ENCODE assay signal across 12 cellular contexts in genomic region chr17:41655611-41656111, GRCh38. TPM values are rescaled to one million over a fixed set of nuclear protein-coding genes. Genes with fewer than 3 reads are reported as not detected.
DNase-seq lines count a peak whose midpoint lies in the region; ATAC-seq, FAIRE-seq and TF ChIP-seq lines count a peak whose summit lies in the region.
"Had no signal": no experiment of that assay in that cellular context is flagged by ENCODE, and none has a peak within 500 bp of the region (broad histone marks: within the 10 kb centered on the region; RNA-seq: fewer than 3 reads in every experiment).

No MANE protein-coding gene starts in this region.

- H3K4me3 ChIP-seq in kidney (ENCODE audit: low read length in 2 of 2) (no peak overlapping the region), upper lobe of right lung (no peak overlapping the region)

- H3K27ac ChIP-seq in kidney (ENCODE audit: low read depth in 2 of 2, low read length in 2 of 2) (peak overlapping the region; percentile 94), upper lobe of right lung (peak overlapping the region; percentile 86)
- H3K27ac ChIP-seq: 22Rv1, neutrophil had no signal

- H3K36me3 ChIP-seq in kidney (ENCODE audit: control insufficient read depth in 1 of 2, insufficient read depth in 2 of 2, low read length in 2 of 2) (no peaks in the 10 kb centered on the region), upper lobe of right lung (no peaks in the 10 kb centered on the region)
- H3K36me3 ChIP-seq: neutrophil had no signal

- H3K9ac ChIP-seq in kidney (ENCODE audit: low read length in 2 of 2), result peak overlapping the region; percentile 29 to 71

- ATAC-seq in upper lobe of right lung (peak; percentile 65), GM18867 (IDR thresholded peaks at IDR 0.05; ENCODE audit: unreplicated experiment) (no peak)

- H3K9me3 ChIP-seq in kidney (ENCODE audit: control insufficient read depth in 1 of 2, low read length in 2 of 2) (no peaks in the 10 kb centered on the region), upper lobe of right lung (no peaks in the 10 kb centered on the region)
- H3K9me3 ChIP-seq: neutrophil had no signal

- peak; percentile 25 for DNase-seq in NCI-H2107 (lab: John Stamatoyannopoulos, UW)
- no peak for DNase-seq in NCI-H2107 treated with DMSO at 0.1 percent for 48 hours (lab: John Stamatoyannopoulos, UW; ENCODE audit: unreplicated experiment)
- peak; percentile 97 for DNase-seq in kidney
- DNase-seq in upper lobe of right lung, result peak; percentile 92
- DNase-seq in NCI-H2196 treated with DMSO at 0.1 percent for 48 hours (lab: John Stamatoyannopoulos, UW; ENCODE audit: unreplicated experiment), result no peak
- DNase-seq: activated naive CD4-positive, alpha-beta T cell treated with Interleukin-2 at 50 U/mL for 16 hours; HFFc6 had no signal

- no peak for FAIRE-seq in kidney (lab: Jason Lieb, UNC)
- FAIRE-seq: endothelial cell of umbilical vein had no signal

- TF ChIP-seq CTCF in kidney (IDR thresholded peaks at IDR 0.05; ENCODE audit: borderline replicate concordance, extremely low read depth, insufficient read depth), result no peak
- no peak for TF ChIP-seq CTCF in upper lobe of right lung (IDR thresholded peaks at IDR 0.05)

- no peaks in the 10 kb centered on the region for H3K27me3 ChIP-seq in upper lobe of right lung

- intact Hi-C loops in kidney (cut with DNase I) (no loop called here), upper lobe of right lung (cut with DNase I) (no loop called here)

- H3K4me1 ChIP-seq in kidney (ENCODE audit: control insufficient read depth in 1 of 2, insufficient read depth in 1 of 2, low read depth in 1 of 2, low read length in 2 of 2) (peaks cover 42 to 60% of the 10 kb centered on the region in 2 donors), upper lobe of right lung (peaks cover 8% of the 10 kb centered on the region)

RNA-seq across cellular contexts. Expression of gene KRT17, which starts 31.3 kb away (rescaled TPM):
- 11.1 TPM for total RNA-seq in kidney
- 5.5 TPM for polyA plus RNA-seq in kidney (ENCODE audit: insufficient read depth, low read depth, low replicate concordance)
- 5.9 TPM for total RNA-seq in upper lobe of right lung
- polyA plus RNA-seq: IgD-negative memory B cell had no signal

RNA-seq across cellular contexts. Expression of gene EIF1, which starts 33.0 kb away (rescaled TPM):
- 842 TPM for total RNA-seq in kidney
- polyA plus RNA-seq in kidney (ENCODE audit: insufficient read depth, low read depth, low replicate concordance), result 1,166 TPM
- 974 TPM for total RNA-seq in upper lobe of right lung

RNA-seq across cellular contexts. Expression of gene KRT16, which starts 43.1 kb away (rescaled TPM):
- total RNA-seq in kidney (3.1 TPM), upper lobe of right lung (not detected)
- not detected for polyA plus RNA-seq in kidney (ENCODE audit: insufficient read depth, low read depth, low replicate concordance)
- total RNA-seq: endothelial cell of umbilical vein had no signal
- polyA plus RNA-seq: endothelial cell of umbilical vein, IgD-negative memory B cell had no signal

RNA-seq across cellular contexts. Expression of gene GAST, which starts 56.5 kb away (rescaled TPM):
- total RNA-seq in kidney (not detected), upper lobe of right lung (not detected)
- not detected for polyA plus RNA-seq in kidney (ENCODE audit: insufficient read depth, low read depth, low replicate concordance)
- total RNA-seq: endothelial cell of umbilical vein, HFFc6 had no signal
- polyA plus RNA-seq: endothelial cell of umbilical vein, IgD-negative memory B cell had no signal

Comparison
In these comparisons a context has a peak if more than half of its experiments do, and no peak if none do; other contexts are left out.
1. DNase-seq: peak in NCI-H2107 (single experiment), kidney (single experiment) and upper lobe of right lung (single experiment); none in NCI-H2107 treated with DMSO at 0.1 percent for 48 hours (single experiment) and NCI-H2196 treated with DMSO at 0.1 percent for 48 hours (single experiment).